ENCODE assay signal across 1 cellular context in the genomic region with DNA sequence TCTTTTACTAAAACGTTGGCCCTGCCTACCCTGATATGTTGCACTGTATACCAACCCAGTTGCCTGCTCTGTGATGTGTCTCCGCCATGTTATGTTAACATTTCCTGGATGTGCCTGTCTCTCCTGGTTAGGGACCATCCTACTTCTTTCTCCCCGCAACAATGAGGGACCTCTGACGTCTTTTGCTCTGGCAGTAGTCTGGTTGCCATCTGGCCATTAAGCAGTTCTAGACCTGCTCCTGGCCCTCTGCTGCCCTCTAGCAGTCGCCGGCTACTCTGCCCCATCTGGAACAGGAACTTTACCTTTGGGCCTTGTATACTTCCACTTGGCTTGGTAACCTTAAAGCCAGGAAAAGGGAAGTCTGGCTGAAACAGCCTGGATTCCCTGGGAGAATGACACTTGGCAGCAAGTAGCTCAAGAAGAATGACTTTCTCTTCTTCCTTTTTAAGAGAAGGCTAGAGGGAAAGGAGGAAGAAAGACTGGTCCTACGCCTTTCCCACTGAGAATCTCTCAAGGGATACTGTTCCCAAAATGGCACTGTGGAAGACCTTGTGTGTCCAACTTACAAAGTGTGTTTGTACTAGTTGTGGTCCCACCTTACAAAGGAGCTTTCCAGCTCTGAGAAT.
A peak's percentile ranks its signal among the peaks of the same experiment; 100 is the strongest.
TF ChIP-seq lines count a peak whose summit lies in the region.

No MANE protein-coding gene starts in this region.

TF ChIP-seq in HEK293, 187 proteins besides CTCF, POLR2A, EP300 and RAD21 (continued from another document):
- TF ChIP-seq, protein P1, sequence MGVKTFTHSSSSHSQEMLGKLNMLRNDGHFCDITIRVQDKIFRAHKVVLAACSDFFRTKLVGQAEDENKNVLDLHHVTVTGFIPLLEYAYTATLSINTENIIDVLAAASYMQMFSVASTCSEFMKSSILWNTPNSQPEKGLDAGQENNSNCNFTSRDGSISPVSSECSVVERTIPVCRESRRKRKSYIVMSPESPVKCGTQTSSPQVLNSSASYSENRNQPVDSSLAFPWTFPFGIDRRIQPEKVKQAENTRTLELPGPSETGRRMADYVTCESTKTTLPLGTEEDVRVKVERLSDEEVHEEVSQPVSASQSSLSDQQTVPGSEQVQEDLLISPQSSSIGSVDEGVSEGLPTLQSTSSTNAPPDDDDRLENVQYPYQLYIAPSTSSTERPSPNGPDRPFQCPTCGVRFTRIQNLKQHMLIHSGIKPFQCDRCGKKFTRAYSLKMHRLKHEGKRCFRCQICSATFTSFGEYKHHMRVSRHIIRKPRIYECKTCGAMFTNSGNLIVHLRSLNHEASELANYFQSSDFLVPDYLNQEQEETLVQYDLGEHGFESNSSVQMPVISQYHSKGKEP (tag by site-specific recombination; IDR thresholded peaks at IDR 0.05): no peak
- TF ChIP-seq KLF1 (tag by site-specific recombination; IDR thresholded peaks at IDR 0.05): no peak
- TF ChIP-seq, protein P2, sequence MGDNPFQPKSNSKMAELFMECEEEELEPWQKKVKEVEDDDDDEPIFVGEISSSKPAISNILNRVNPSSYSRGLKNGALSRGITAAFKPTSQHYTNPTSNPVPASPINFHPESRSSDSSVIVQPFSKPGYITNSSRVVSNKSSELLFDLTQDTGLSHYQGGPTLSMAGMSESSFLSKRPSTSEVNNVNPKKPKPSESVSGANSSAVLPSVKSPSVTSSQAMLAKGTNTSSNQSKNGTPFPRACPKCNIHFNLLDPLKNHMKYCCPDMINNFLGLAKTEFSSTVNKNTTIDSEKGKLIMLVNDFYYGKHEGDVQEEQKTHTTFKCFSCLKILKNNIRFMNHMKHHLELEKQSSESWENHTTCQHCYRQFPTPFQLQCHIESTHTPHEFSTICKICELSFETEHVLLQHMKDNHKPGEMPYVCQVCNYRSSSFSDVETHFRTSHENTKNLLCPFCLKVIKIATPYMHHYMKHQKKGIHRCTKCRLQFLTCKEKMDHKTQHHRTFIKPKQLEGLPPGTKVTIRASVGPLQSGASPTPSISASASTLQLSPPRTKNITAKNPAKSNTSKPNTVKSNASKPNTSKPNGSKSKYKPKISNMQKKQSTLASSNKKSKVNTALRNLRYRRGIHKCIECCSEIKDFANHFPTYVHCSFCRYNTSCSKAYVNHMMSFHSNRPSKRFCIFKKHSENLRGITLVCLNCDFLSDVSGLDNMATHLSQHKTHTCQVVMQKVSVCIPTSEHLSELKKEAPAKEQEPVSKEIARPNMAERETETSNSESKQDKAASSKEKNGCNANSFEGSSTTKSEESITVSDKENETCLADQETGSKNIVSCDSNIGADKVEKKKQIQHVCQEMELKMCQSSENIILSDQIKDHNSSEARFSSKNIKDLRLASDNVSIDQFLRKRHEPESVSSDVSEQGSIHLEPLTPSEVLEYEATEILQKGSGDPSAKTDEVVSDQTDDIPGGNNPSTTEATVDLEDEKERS (tag by site-specific recombination; IDR thresholded peaks at IDR 0.05): no peak
- TF ChIP-seq YY1 (tag by site-specific recombination; IDR thresholded peaks at IDR 0.05): no peak
- peak; percentile 37; the same call in 1 of the 2 replicates for TF ChIP-seq ZNF629 (tag by site-specific recombination; IDR thresholded peaks at IDR 0.05)
- TF ChIP-seq, protein P3, sequence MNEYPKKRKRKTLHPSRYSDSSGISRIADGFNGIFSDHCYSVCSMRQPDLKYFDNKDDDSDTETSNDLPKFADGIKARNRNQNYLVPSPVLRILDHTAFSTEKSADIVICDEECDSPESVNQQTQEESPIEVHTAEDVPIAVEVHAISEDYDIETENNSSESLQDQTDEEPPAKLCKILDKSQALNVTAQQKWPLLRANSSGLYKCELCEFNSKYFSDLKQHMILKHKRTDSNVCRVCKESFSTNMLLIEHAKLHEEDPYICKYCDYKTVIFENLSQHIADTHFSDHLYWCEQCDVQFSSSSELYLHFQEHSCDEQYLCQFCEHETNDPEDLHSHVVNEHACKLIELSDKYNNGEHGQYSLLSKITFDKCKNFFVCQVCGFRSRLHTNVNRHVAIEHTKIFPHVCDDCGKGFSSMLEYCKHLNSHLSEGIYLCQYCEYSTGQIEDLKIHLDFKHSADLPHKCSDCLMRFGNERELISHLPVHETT (tag by site-specific recombination; IDR thresholded peaks at IDR 0.05): no peak
- no peak for TF ChIP-seq ZNF514 (tag by site-specific recombination; IDR thresholded peaks at IDR 0.05)
- TF ChIP-seq, protein P4, sequence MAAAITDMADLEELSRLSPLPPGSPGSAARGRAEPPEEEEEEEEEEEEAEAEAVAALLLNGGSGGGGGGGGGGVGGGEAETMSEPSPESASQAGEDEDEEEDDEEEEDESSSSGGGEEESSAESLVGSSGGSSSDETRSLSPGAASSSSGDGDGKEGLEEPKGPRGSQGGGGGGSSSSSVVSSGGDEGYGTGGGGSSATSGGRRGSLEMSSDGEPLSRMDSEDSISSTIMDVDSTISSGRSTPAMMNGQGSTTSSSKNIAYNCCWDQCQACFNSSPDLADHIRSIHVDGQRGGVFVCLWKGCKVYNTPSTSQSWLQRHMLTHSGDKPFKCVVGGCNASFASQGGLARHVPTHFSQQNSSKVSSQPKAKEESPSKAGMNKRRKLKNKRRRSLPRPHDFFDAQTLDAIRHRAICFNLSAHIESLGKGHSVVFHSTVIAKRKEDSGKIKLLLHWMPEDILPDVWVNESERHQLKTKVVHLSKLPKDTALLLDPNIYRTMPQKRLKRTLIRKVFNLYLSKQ (tag by site-specific recombination; IDR thresholded peaks at IDR 0.05; ENCODE audit: borderline replicate concordance): no peak
- no peak for TF ChIP-seq ZNF169 (tag by site-specific recombination; IDR thresholded peaks at IDR 0.05)
- no peak for TF ChIP-seq ZNF311 (tag by site-specific recombination; IDR thresholded peaks at IDR 0.05; ENCODE audit: borderline replicate concordance)
- TF ChIP-seq, protein P5, sequence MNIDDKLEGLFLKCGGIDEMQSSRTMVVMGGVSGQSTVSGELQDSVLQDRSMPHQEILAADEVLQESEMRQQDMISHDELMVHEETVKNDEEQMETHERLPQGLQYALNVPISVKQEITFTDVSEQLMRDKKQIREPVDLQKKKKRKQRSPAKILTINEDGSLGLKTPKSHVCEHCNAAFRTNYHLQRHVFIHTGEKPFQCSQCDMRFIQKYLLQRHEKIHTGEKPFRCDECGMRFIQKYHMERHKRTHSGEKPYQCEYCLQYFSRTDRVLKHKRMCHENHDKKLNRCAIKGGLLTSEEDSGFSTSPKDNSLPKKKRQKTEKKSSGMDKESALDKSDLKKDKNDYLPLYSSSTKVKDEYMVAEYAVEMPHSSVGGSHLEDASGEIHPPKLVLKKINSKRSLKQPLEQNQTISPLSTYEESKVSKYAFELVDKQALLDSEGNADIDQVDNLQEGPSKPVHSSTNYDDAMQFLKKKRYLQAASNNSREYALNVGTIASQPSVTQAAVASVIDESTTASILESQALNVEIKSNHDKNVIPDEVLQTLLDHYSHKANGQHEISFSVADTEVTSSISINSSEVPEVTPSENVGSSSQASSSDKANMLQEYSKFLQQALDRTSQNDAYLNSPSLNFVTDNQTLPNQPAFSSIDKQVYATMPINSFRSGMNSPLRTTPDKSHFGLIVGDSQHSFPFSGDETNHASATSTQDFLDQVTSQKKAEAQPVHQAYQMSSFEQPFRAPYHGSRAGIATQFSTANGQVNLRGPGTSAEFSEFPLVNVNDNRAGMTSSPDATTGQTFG (tag by site-specific recombination; IDR thresholded peaks at IDR 0.05; ENCODE audit: borderline replicate concordance): no peak
- TF ChIP-seq ZNF221 (tag by site-specific recombination; IDR thresholded peaks at IDR 0.05; ENCODE audit: borderline replicate concordance): no peak
- TF ChIP-seq ZNF354C (tag by site-specific recombination; IDR thresholded peaks at IDR 0.05; ENCODE audit: borderline replicate concordance, low read depth): no peak
TF ChIP-seq in HEK293: peak in this region for 5.
